Comparison of ENCODE assay signal across 8 cellular contexts in genomic region chr10:62083413-62083794, GRCh38.
A peak's percentile ranks its signal among the peaks of the same experiment; 100 is the strongest.
DNase-seq lines count a peak whose midpoint lies in the region; ATAC-seq and TF ChIP-seq lines count a peak whose summit lies in the region.

No MANE protein-coding gene starts in this region.

- peaks cover 50% of the 10 kb centered on the region for H3F3A ChIP-seq in SK-N-SH (replicated peaks; ENCODE audit: insufficient read depth)

- DNase-seq in SK-N-SH (no peak), fibroblast of peridontal ligament (ENCODE audit: extremely low read depth) (peak; percentile 67), sciatic nerve (ENCODE audit: low spot score) (no peak), NCI-H2107 treated with DMSO at 0.1 percent for 48 hours (lab: John Stamatoyannopoulos, UW; ENCODE audit: unreplicated experiment) (no peak), NCI-H2029 treated with DMSO at 0.1 percent for 48 hours (lab: John Stamatoyannopoulos, UW) (no peak)

- ATAC-seq in HG02852 (IDR thresholded peaks at IDR 0.05; ENCODE audit: unreplicated experiment): peak; percentile 3
- peak; percentile 75 for ATAC-seq in sciatic nerve
- no peak for ATAC-seq in HG02884 (IDR thresholded peaks at IDR 0.05; ENCODE audit: unreplicated experiment)
- ATAC-seq in GM19467 (IDR thresholded peaks at IDR 0.05; ENCODE audit: unreplicated experiment): no peak

- H3K4me2 ChIP-seq in SK-N-SH: peak overlapping the region; percentile 77

- no peak for TF ChIP-seq EP300 in SK-N-SH (IDR thresholded peaks at IDR 0.05; ENCODE audit: borderline replicate concordance in 1 of 2, low read depth in 1 of 2, low read length in 1 of 2)

- no peaks in the 10 kb centered on the region for H3K9me2 ChIP-seq in SK-N-SH

- H3K79me2 ChIP-seq in SK-N-SH (ENCODE audit: insufficient read depth): peaks cover 65% of the 10 kb centered on the region

- H3K36me3 ChIP-seq in SK-N-SH (replicated peaks in 1 of 2; ENCODE audit: control insufficient read depth in 1 of 2, insufficient read depth in 2 of 2, low read length in 1 of 2): peaks cover 27 to 41% of the 10 kb centered on the region in 2 experiments

- CTCF ChIA-PET in SK-N-SH (lab: Yijun Ruan, JAX): interaction anchor here (0.6 to 1.4 kb wide), 3 partner anchors 17 to 165 kb away, joined by 3 to 4 read pairs (median 3); no protein-coding TSS in a partner anchor

- POLR2A ChIA-PET in SK-N-SH (lab: Yijun Ruan, JAX): no interaction called here

- H4K20me1 ChIP-seq in SK-N-SH (ENCODE audit: insufficient read depth): no peaks in the 10 kb centered on the region

- peak overlapping the region; percentile 68 for H3K9ac ChIP-seq in SK-N-SH

- H3K27me3 ChIP-seq in SK-N-SH (ENCODE audit: insufficient read depth): no peaks in the 10 kb centered on the region

- intact Hi-C loops in sciatic nerve (cut with DNase I): no loop called here

- 35% methylated on average over 2 of the region's 2 CpGs for WGBS in SK-N-SH (ENCODE audit: low lambda C conversion rate)

- H3K4me3 ChIP-seq in SK-N-SH (ENCODE audit: low read depth in 2 of 2, low read length in 1 of 2): peak overlapping the region in 1 of 2 experiments; percentile 50; a peak in 2 of 4 replicates

- H3K27ac ChIP-seq in SK-N-SH (ENCODE audit: low read depth in 2 of 2, low read length in 1 of 2): peak overlapping the region; percentile 91 to 97; a peak in 3 of 4 replicates

- H2AFZ ChIP-seq in SK-N-SH (ENCODE audit: low read depth): no peak overlapping the region

- no peaks in the 10 kb centered on the region for H3K9me3 ChIP-seq in SK-N-SH

- no peak for TF ChIP-seq RAD21 in SK-N-SH (IDR thresholded peaks at IDR 0.05; ENCODE audit: low read length)

- no peak for TF ChIP-seq CTCF in SK-N-SH (IDR thresholded peaks at IDR 0.05)

- peaks cover 37 to 47% of the 10 kb centered on the region in 2 experiments for H3K4me1 ChIP-seq in SK-N-SH (ENCODE audit: control insufficient read depth in 1 of 2, insufficient read depth in 2 of 2, low read depth in 1 of 2, low read length in 1 of 2)

TF ChIP-seq in SK-N-SH, 30 proteins besides CTCF, POLR2A, EP300 and RAD21:
- TF ChIP-seq GABPA (IDR thresholded peaks at IDR 0.05; ENCODE audit: low read depth) (no peak), NFIC (IDR thresholded peaks at IDR 0.05; ENCODE audit: borderline replicate concordance) (no peak), PBX3 (IDR thresholded peaks at IDR 0.05) (no peak), EZH2phosphoT487 (IDR thresholded peaks at IDR 0.05; ENCODE audit: borderline replicate concordance, low read depth) (no peak), MEF2A (IDR thresholded peaks at IDR 0.05; ENCODE audit: borderline replicate concordance, low read depth) (no peak), TAF1 (IDR thresholded peaks at IDR 0.05; ENCODE audit: borderline replicate concordance, low read depth, low read length) (no peak), USF1 (IDR thresholded peaks at IDR 0.05; ENCODE audit: borderline replicate concordance, low read depth) (no peak), ZBTB33 (IDR thresholded peaks at IDR 0.05; ENCODE audit: borderline replicate concordance, low read depth) (no peak)

Comparison
In these comparisons a context has a peak if more than half of its experiments do, and no peak if none do; other contexts are left out.
1. ATAC-seq: peak in HG02852 (single experiment) and sciatic nerve (single experiment); none in HG02884 (single experiment) and GM19467 (single experiment).